ENCODE assay signal across 25 cellular contexts in genomic region chr6:96994660-96995059, GRCh38.
"Had no signal": no experiment of that assay in that cellular context is flagged by ENCODE, and none has a peak within 500 bp of the region (broad histone marks: within the 10 kb centered on the region; RNA-seq: fewer than 3 reads in every experiment).

No MANE protein-coding gene starts in this region.

- H3K27ac ChIP-seq: neural progenitor cell, ovary, parathyroid adenoma, psoas muscle, right lobe of liver, sigmoid colon, stomach, suprapubic skin, testis, tibial artery, transverse colon, upper lobe of right lung, uterus had no signal

- H3K4me1 ChIP-seq: neural progenitor cell, parathyroid adenoma, psoas muscle, right lobe of liver, sigmoid colon, stomach, suprapubic skin, tibial artery, transverse colon, upper lobe of right lung, uterus had no signal

- H3K27me3 ChIP-seq: neural progenitor cell, ovary, right lobe of liver, sigmoid colon, stomach, suprapubic skin, testis, tibial artery, transverse colon, upper lobe of right lung, uterus had no signal

- H3K4me3 ChIP-seq: neural progenitor cell, ovary, psoas muscle, right lobe of liver, sigmoid colon, stomach, suprapubic skin, testis, tibial artery, transverse colon, upper lobe of right lung, uterus had no signal

- H3K9ac ChIP-seq: neural progenitor cell, parathyroid adenoma had no signal

- DNase-seq: natural killer cell; occipital lobe; ovary; posterior cingulate gyrus; psoas muscle; right cardiac atrium; right lobe of liver; sigmoid colon; small intestine; stimulated activated CD4-positive, alpha-beta T cell treated with anti-CD3 and anti-CD28 coated beads, Interleukin-15, amount 100 ng/mL, for 24 hours; stimulated activated CD4-positive, alpha-beta T cell treated with anti-CD3 and anti-CD28 coated beads, Interleukin-2, amount 100 ng/mL, for 24 hours; stimulated activated CD4-positive, alpha-beta T cell treated with anti-CD3 and anti-CD28 coated beads, Interleukin-2, amount 100 ng/mL, for 48 hours; stimulated activated CD4-positive, alpha-beta T cell treated with anti-CD3 and anti-CD28 coated beads, Interleukin-4, amount 100 ng/mL, for 24 hours; stimulated activated naive B cell treated with anti-CD40 and anti-IgM and Interleukin-4, amounts not matched to agents 10 μg/mL and 1 μg/mL and 100 μg/mL, for 72 hours; stimulated activated naive CD4-positive, alpha-beta T cell treated with Interleukin-2 at 50 U/mL for 16 hours; stomach; testis; tibial artery; transverse colon; upper lobe of right lung; uterus had no signal

- H3K9me3 ChIP-seq: ovary, psoas muscle, right lobe of liver, sigmoid colon, stomach, suprapubic skin, testis, tibial artery, transverse colon, upper lobe of right lung, uterus had no signal

- H3K36me3 ChIP-seq: neural progenitor cell, ovary, right lobe of liver, sigmoid colon, stomach, suprapubic skin, tibial artery, transverse colon, upper lobe of right lung, uterus had no signal

- ATAC-seq: natural killer cell; psoas muscle; right cardiac atrium; right lobe of liver; stimulated activated effector memory CD8-positive, alpha-beta T cell treated with anti-CD3 and anti-CD28 coated beads, Interleukin-12 subunit alpha, Interleukin-12 subunit beta, amount 100 ng/mL, for 72 hours; stimulated activated naive B cell treated with anti-CD40 and anti-IgM and Interleukin-4, amounts not matched to agents 10 μg/mL and 1 μg/mL and 100 μg/mL, for 72 hours; upper lobe of right lung had no signal
